Comparison of ENCODE assay signal across 1 cellular context in genomic region chr16:75265911-75266701, GRCh38.
TF ChIP-seq lines count a peak whose summit lies in the region.

No MANE protein-coding gene starts in this region.

TF ChIP-seq in HepG2, 621 proteins besides CTCF, POLR2A, EP300 and RAD21 (continued from another document and continues in another):
- TF ChIP-seq RERE (CRISPR knock-in tag; IDR thresholded peaks at IDR 0.05; ENCODE audit: low read depth) (0 out of 2 replicates have a peak, but pooled peaks have one; percentile 22), TBP (CRISPR knock-in tag; IDR thresholded peaks at IDR 0.05) (no peak; the same call in 1 of the 2 replicates), GPBP1L1 (CRISPR knock-in tag; IDR thresholded peaks at IDR 0.05) (no peak), ZMAT3 (CRISPR knock-in tag; conservative IDR thresholded peaks at IDR 0.05) (peak; percentile 71), ZNF710 (CRISPR knock-in tag; IDR thresholded peaks at IDR 0.05; ENCODE audit: borderline replicate concordance) (peak; percentile 88; the same call in 1 of the 2 replicates), CREB1 (IDR thresholded peaks at IDR 0.05) (no peak), CREB1 (CRISPR knock-in tag; IDR thresholded peaks at IDR 0.05) (no peak), CCAR2 (optimal IDR thresholded peaks at IDR 0.05; ENCODE audit: low read depth, low read length) (no peak), ZNF761 (CRISPR knock-in tag; conservative IDR thresholded peaks at IDR 0.05) (peak; percentile 92), ZNF513 (CRISPR knock-in tag; conservative IDR thresholded peaks at IDR 0.05) (no peak), ZNF770 (CRISPR knock-in tag; IDR thresholded peaks at IDR 0.05) (peak; percentile 86), ZNF260 (CRISPR knock-in tag; IDR thresholded peaks at IDR 0.05; ENCODE audit: borderline replicate concordance, low read depth) (no peak), NFKB2 (CRISPR knock-in tag; IDR thresholded peaks at IDR 0.05; ENCODE audit: borderline replicate concordance) (peak; percentile 82; the same call in 1 of the 2 replicates), ZNF878 (CRISPR knock-in tag; IDR thresholded peaks at IDR 0.05) (no peak), TERF1 (CRISPR knock-in tag; IDR thresholded peaks at IDR 0.05) (0 out of 2 replicates have a peak, but pooled peaks have one; percentile 71), ZEB1 (IDR thresholded peaks at IDR 0.05; ENCODE audit: insufficient replicate concordance, low read depth) (no peak), HOXA5 (CRISPR knock-in tag; IDR thresholded peaks at IDR 0.05) (peak; percentile 77), ZNF652 (CRISPR knock-in tag; IDR thresholded peaks at IDR 0.05; ENCODE audit: borderline replicate concordance, low read depth) (0 out of 2 replicates have a peak, but pooled peaks have one; percentile 12), ARNT (IDR thresholded peaks at IDR 0.05) (no peak), RFX5 (IDR thresholded peaks at IDR 0.05; ENCODE audit: low read depth, low read length) (no peak), ZNF530 (CRISPR knock-in tag; IDR thresholded peaks at IDR 0.05; ENCODE audit: low read depth) (no peak), ZNF337 (CRISPR knock-in tag; IDR thresholded peaks at IDR 0.05; ENCODE audit: borderline replicate concordance, low read depth) (no peak), HOXA3 (CRISPR knock-in tag; IDR thresholded peaks at IDR 0.05) (peak; percentile 78), KAT2B (IDR thresholded peaks at IDR 0.05; ENCODE audit: borderline replicate concordance, low read depth, low read length) (no peak), ARID4A (CRISPR knock-in tag; IDR thresholded peaks at IDR 0.05; ENCODE audit: borderline replicate concordance) (peak; percentile 66; the same call in 1 of the 2 replicates), PHF20 (CRISPR knock-in tag; IDR thresholded peaks at IDR 0.05) (peak; percentile 60; the same call in 1 of the 2 replicates), HNF4A (CRISPR knock-in tag; IDR thresholded peaks at IDR 0.05) (peak; percentile 43), NPAS2 (CRISPR knock-in tag; IDR thresholded peaks at IDR 0.05; ENCODE audit: borderline replicate concordance) (no peak), ZNF576 (CRISPR knock-in tag; IDR thresholded peaks at IDR 0.05) (no peak; the same call in 1 of the 2 replicates), KDM6A (CRISPR knock-in tag; IDR thresholded peaks at IDR 0.05; ENCODE audit: low read depth) (no peak), ZNF556 (CRISPR knock-in tag; IDR thresholded peaks at IDR 0.05; ENCODE audit: borderline replicate concordance) (peak; percentile 86), PPARG (CRISPR knock-in tag; conservative IDR thresholded peaks at IDR 0.05) (peak; percentile 42; the same call in 1 of the 2 replicates), ZFP62 (CRISPR knock-in tag; IDR thresholded peaks at IDR 0.05) (0 out of 2 replicates have a peak, but pooled peaks have one; percentile 28), ZBTB49 (CRISPR knock-in tag; IDR thresholded peaks at IDR 0.05; ENCODE audit: borderline replicate concordance) (peak; percentile 77), ZNF496 (CRISPR knock-in tag; IDR thresholded peaks at IDR 0.05; ENCODE audit: insufficient replicate concordance) (no peak), HIVEP1 (CRISPR knock-in tag; IDR thresholded peaks at IDR 0.05) (peak; percentile 79)
